Comparison of ENCODE assay signal across 22 cellular contexts in the genomic region with DNA sequence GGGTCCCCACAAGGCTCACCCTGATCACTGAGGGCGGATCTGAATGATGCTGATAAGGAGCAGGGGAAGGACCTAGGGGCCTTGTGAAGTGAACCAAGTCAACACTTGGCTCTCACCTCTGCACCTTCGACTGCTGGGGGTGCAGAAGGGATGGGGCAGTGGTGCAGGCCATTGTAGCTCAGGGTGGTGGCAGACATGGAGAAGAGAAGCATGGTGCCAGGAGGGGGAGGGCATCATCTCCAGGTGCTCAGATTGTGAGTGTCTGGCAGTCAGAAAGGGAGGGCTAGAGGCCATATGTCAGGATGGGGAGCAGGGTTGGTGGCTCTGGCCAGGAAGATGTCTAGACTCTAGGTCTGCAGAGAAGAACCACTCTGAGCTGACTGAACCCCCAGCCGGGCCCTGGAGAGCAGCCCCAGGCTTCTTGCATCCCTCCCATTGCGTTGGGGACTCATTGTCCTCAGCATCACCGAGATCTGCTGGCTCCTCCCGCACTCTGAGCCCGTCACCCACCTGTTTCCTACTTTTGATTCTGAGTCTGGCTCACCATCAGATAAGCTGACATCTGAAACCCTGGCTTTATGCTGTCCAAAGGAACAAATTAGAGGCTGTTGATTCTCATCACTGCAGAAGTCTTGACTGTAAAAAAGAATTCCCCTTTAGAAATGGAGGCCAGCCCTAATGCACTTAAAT.
"Had no signal": no experiment of that assay in that cellular context is flagged by ENCODE, and none has a peak within 500 bp of the region (broad histone marks: within the 10 kb centered on the region; RNA-seq: fewer than 3 reads in every experiment).

No MANE protein-coding gene starts in this region.

- H3K4me3 Mint-ChIP-seq: activated CD8-positive, alpha-beta memory T cell treated with anti-CD3 and anti-CD28 coated beads, Interleukin-2, amount 10 ng/mL, durations not matched to agents 7 days and 5 days; activated T-cell treated with anti-CD3 and anti-CD28 coated beads, Interleukin-2, amount 50 U/mL, for 24 hours; memory B cell; natural killer cell; T-cell had no signal

- DNase-seq: activated CD4-positive, alpha-beta T cell treated with anti-CD3 and anti-CD28 coated beads, Interleukin-2, amount 50 U/mL, for 48 hours; activated CD8-positive, alpha-beta memory T cell treated with anti-CD3 and anti-CD28 coated beads, Interleukin-2, amount 10 ng/mL, durations not matched to agents 7 days and 5 days; activated effector memory CD4-positive, alpha-beta T cell treated with Interleukin-2 at 50 U/mL for 16 hours; activated naive CD4-positive, alpha-beta T cell treated with anti-CD3 and anti-CD28 coated beads, Interleukin-2, amount 50 U/mL, for 16 hours; activated T-cell treated with anti-CD3 and anti-CD28 coated beads, Interleukin-2, amount 50 U/mL, for 24 hours; foreskin fibroblast; hypothalamus; left ventricle myocardium superior; natural killer cell; nucleus accumbens; psoas muscle; right lobe of liver; stimulated activated CD4-positive, alpha-beta T cell treated with anti-CD3 and anti-CD28 coated beads, Interleukin-4, amount 100 ng/mL, for 4 hours; stimulated activated CD8-positive, alpha-beta memory T cell treated with anti-CD3 and anti-CD28 coated beads, Interleukin-4, amount 100 ng/mL, for 48 hours; stimulated activated naive CD4-positive, alpha-beta T cell treated with Interleukin-2 at 50 U/mL for 16 hours; T-cell; T-helper 9 cell; trophoblast cell had no signal

- H3K9me3 Mint-ChIP-seq: activated T-cell treated with anti-CD3 and anti-CD28 coated beads, Interleukin-2, amount 50 U/mL, for 24 hours; memory B cell; natural killer cell; T-cell had no signal

- H3K4me3 ChIP-seq: adrenal gland, psoas muscle, right lobe of liver, smooth muscle cell, suprapubic skin had no signal

- H3K27me3 ChIP-seq: right lobe of liver, suprapubic skin had no signal

- H3K4me1 ChIP-seq: psoas muscle had no signal

- H3K9me3 ChIP-seq: adrenal gland, psoas muscle, right lobe of liver, suprapubic skin had no signal

- H3K27ac ChIP-seq: psoas muscle, right lobe of liver, suprapubic skin had no signal

- H3K4me2 ChIP-seq: smooth muscle cell had no signal

- H3K27ac Mint-ChIP-seq: activated CD8-positive, alpha-beta memory T cell treated with anti-CD3 and anti-CD28 coated beads, Interleukin-2, amount 10 ng/mL, durations not matched to agents 7 days and 5 days; activated T-cell treated with anti-CD3 and anti-CD28 coated beads, Interleukin-2, amount 50 U/mL, for 24 hours; memory B cell; natural killer cell; T-cell had no signal

- H3K36me3 ChIP-seq: adrenal gland, right lobe of liver, suprapubic skin had no signal

- H3K36me3 Mint-ChIP-seq: activated CD8-positive, alpha-beta memory T cell treated with anti-CD3 and anti-CD28 coated beads, Interleukin-2, amount 10 ng/mL, durations not matched to agents 7 days and 5 days; memory B cell; natural killer cell; T-cell had no signal
